In the genomic region with DNA sequence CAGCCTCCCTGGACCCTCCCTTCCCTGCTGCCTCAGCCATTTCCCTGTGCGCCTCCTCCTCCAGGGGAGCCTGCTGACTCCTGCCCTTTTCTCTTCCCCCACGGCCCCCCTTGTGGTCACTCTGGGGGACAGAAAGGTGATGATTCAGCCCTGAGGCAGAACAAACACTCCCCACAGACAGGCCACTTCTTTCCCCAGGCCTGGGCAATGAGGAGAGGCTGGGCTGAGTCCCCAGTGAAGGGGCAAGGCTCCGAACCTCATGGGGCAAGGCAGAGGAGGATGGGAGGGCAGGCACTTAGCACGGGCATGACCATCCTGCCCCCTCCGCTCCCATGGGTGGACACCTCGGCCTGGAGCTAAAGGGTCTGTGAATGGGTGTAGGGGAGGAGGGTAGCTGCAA, we compare ENCODE assay signal across 12 cellular contexts. TPM values are rescaled to one million over a fixed set of nuclear protein-coding genes. Genes with fewer than 3 reads are reported as not detected.
DNase-seq lines count a peak whose midpoint lies in the region; FAIRE-seq and TF ChIP-seq lines count a peak whose summit lies in the region.
"Had no signal": no experiment of that assay in that cellular context is flagged by ENCODE, and none has a peak within 500 bp of the region (broad histone marks: within the 10 kb centered on the region; RNA-seq: fewer than 3 reads in every experiment).

No MANE protein-coding gene starts in this region.

- H3K27ac ChIP-seq in astrocyte (ENCODE audit: low read depth, low read length): peak overlapping the region; percentile 61
- peak overlapping the region; percentile 19 to 29 for H3K27ac ChIP-seq in right atrium auricular region
- H3K27ac ChIP-seq in spleen: peak overlapping the region in 3 of 8 donors; percentile 39 to 65 (median 54)

- H3K27ac Mint-ChIP-seq in astrocyte (ENCODE audit: unreplicated experiment): no peak overlapping the region

- intact Hi-C loops in spleen (cut with DNase I; ENCODE audit: low total_unique reads): no loop called here

- no peaks in the 10 kb centered on the region for H4K20me1 ChIP-seq in astrocyte (ENCODE audit: insufficient read depth, low read length)

- no peaks in the 10 kb centered on the region for H3K9me3 Mint-ChIP-seq in astrocyte (ENCODE audit: unreplicated experiment)

- no peaks in the 10 kb centered on the region for H3K79me2 ChIP-seq in astrocyte (ENCODE audit: insufficient read depth, low read length)

- H3K36me3 Mint-ChIP-seq in astrocyte (ENCODE audit: low read depth, unreplicated experiment): no peaks in the 10 kb centered on the region

- H3K4me1 Mint-ChIP-seq in astrocyte (ENCODE audit: low read depth, unreplicated experiment): peaks cover 50% of the 10 kb centered on the region

- WGBS in spleen, 5 donors: 64 to 77% (median 70%) methylated on average over 6 of the region's 6 CpGs

- H3K4me3 Mint-ChIP-seq in astrocyte (ENCODE audit: unreplicated experiment): no peak overlapping the region

- H3K9ac ChIP-seq in astrocyte (ENCODE audit: low read length): peak overlapping the region; percentile 46

- FAIRE-seq in astrocyte (lab: Jason Lieb, UNC): no peak

- no peaks in the 10 kb centered on the region for H3K27me3 ChIP-seq in H7 (ENCODE audit: control insufficient read depth, insufficient read depth, low read length)
- no peaks in the 10 kb centered on the region for H3K27me3 ChIP-seq in astrocyte (ENCODE audit: insufficient read depth, low read length)
- no peaks in the 10 kb centered on the region for H3K27me3 ChIP-seq in right atrium auricular region
- peaks cover 0 to 4% (median 0%) of the 10 kb centered on the region in 7 donors for H3K27me3 ChIP-seq in spleen (replicated peaks in 1 of 7)
- H3K27me3 ChIP-seq: MG63 had no signal

- H3K4me3 ChIP-seq in H7 (ENCODE audit: insufficient read depth, low read depth, low read length) (no peak overlapping the region), astrocyte (ENCODE audit: insufficient read depth, low read depth, low read length) (no peak overlapping the region), right atrium auricular region (no peak overlapping the region), spleen (no peak overlapping the region)
- H3K4me3 ChIP-seq: esophagus squamous epithelium, MG63 had no signal

- TF ChIP-seq POLR2A in spleen (IDR thresholded peaks at IDR 0.05) (no peak), erythroblast (IDR thresholded peaks at IDR 0.05; ENCODE audit: low read length) (no peak)

- H3K36me3 ChIP-seq in H7 (replicated peaks; ENCODE audit: control insufficient read depth, insufficient read depth, low read length) (no peaks in the 10 kb centered on the region), astrocyte (ENCODE audit: insufficient read depth, low read length) (no peaks in the 10 kb centered on the region), right atrium auricular region (no peaks in the 10 kb centered on the region), spleen (peaks cover 0 to 38% (median 0%) of the 10 kb centered on the region in 6 donors)
- H3K36me3 ChIP-seq: esophagus squamous epithelium, MG63 had no signal

- H3K9me3 ChIP-seq in astrocyte (ENCODE audit: insufficient read depth, low read depth, low read length) (no peaks in the 10 kb centered on the region), right atrium auricular region (no peaks in the 10 kb centered on the region), spleen (no peaks in the 10 kb centered on the region)
- H3K9me3 ChIP-seq: esophagus squamous epithelium, MG63 had no signal

- peaks cover 2% of the 10 kb centered on the region for H3K27me3 Mint-ChIP-seq in astrocyte (ENCODE audit: low read depth, unreplicated experiment)

- peak overlapping the region; percentile 31 for H2AFZ ChIP-seq in astrocyte (ENCODE audit: low read depth, low read length)

- DNase-seq in H7 (peak; percentile 67), astrocyte (ENCODE audit: low read depth) (peak; percentile 52), right atrium auricular region (ENCODE audit: low spot score) (no peak), spleen (peak; percentile 78), erythroblast (lab: John Stamatoyannopoulos, UW) (no peak), superior temporal gyrus (ENCODE audit: extremely low spot score) (no peak), NCI-H2029 treated with DMSO at 0.1 percent for 48 hours (lab: John Stamatoyannopoulos, UW) (no peak)
- no peak for DNase-seq in activated CD8-positive, alpha-beta memory T cell treated with anti-CD3 and anti-CD28 coated beads, Interleukin-2, amount 50 U/mL, for 48 hours
- DNase-seq: esophagus squamous epithelium, mammary epithelial cell, MG63, NCI-H524 treated with DMSO at 0.1 percent for 48 hours had no signal

- H3K4me2 ChIP-seq in astrocyte (ENCODE audit: low read length): peak overlapping the region; percentile 71

- H3K4me1 ChIP-seq in astrocyte (ENCODE audit: insufficient read depth, low read length): peaks cover 46% of the 10 kb centered on the region
- peaks cover 0 to 5% of the 10 kb centered on the region in 2 donors for H3K4me1 ChIP-seq in right atrium auricular region
- peaks cover 0 to 74% (median 13%) of the 10 kb centered on the region in 6 donors for H3K4me1 ChIP-seq in spleen

- TF ChIP-seq CTCF in astrocyte (IDR thresholded peaks at IDR 0.05; ENCODE audit: insufficient read depth, low read depth, low read length): no peak
- TF ChIP-seq CTCF in right atrium auricular region (IDR thresholded peaks at IDR 0.05): no peak
- no peak for TF ChIP-seq CTCF in spleen (IDR thresholded peaks at IDR 0.05 in 8 of 11, conservative IDR thresholded peaks at IDR 0.05 in 3 of 11)

RNA-seq across cellular contexts. Expression of gene CSF1R, which starts 21.0 kb away (rescaled TPM):
- not detected in 2 replicates for total RNA-seq in H7 (2014; rRNA removed; shearing (Covaris generic))
- 1.4 and 1.6 TPM in 2 replicates for total RNA-seq in astrocyte
- total RNA-seq in right atrium auricular region: 10 to 100 TPM; 11.2 to 24.6 TPM
- total RNA-seq in spleen: 100 to 1,000 TPM; 285 to 429 (median 312) TPM
- 10 to 100 TPM; 23.1 to 30.1 (median 28.2) TPM for polyA plus RNA-seq in spleen

Comparison
In these comparisons a context has a peak if more than half of its experiments do, and no peak if none do; other contexts are left out.
1. DNase-seq: peak in H7 (single experiment), astrocyte (single experiment) and spleen (single experiment); none in right atrium auricular region (single experiment), erythroblast (0 of 2), superior temporal gyrus (single experiment), activated CD8-positive, alpha-beta memory T cell treated with anti-CD3 and anti-CD28 coated beads, Interleukin-2, amount 50 U/mL, for 48 hours (single experiment) and NCI-H2029 treated with DMSO at 0.1 percent for 48 hours (single experiment).
2. RNA of gene CSF1R, which starts 21.0 kb away (total RNA-seq): 285 to 429 TPM in spleen; 11.2 to 24.6 TPM in right atrium auricular region, 1.4 to 1.6 TPM in astrocyte and not detected in H7; every median in the first group is over 10 times any median in the second.